ENCODE assay signal across 8 cellular contexts in the genomic region with DNA sequence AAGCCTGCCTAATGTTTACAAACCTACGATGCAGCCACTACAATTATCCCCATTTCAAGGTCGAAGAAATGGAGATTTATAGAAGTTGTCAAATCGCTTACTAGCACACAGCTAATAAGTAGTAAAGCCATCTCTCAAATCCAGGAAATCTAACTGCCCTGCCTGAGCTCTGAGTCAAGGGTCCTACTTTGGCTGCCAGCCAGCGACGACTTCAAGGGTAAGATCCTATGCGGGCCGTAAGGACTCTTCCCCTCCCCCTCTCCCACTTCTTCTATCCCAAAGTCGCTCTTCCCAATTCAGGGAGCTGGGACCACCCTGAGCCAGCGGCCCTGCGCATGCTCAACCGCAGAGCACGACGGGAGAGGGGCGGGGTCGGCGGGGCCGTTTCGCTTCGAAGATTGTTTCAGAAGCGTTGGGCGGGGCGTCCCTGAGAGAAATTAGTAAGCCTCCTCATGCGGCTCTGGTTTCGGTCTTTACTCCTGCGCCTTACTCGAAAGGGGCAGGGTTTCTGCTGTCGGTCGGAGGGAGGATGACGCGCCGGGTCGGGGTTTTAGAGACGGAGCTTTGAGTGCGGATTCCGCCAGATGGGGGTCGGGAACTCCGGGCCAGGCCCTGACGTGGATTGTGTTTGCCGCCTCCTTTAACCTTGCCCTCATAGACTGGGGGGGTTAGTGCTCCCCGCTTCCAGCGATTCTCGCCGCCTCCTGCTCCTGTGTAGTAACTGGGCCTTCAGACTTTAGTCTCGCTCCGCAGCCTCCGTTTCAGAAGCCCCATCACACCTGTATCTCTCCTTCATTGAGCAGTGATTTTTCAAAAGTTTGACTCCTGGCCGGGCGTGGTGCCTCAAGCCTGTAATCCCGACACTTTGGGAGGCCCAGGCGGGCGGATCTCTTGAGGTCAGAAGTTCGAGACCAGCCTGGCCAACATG.
DNase-seq lines count a peak whose midpoint lies in the region; ATAC-seq lines count a peak whose summit lies in the region.

ZMYM1 (plus strand) TSS at position 383 of the 928 bp plus-strand sequence. CDS start 14,603 bp downstream, outside the sequence.

- no peaks in the 10 kb centered on the region for H3K27me3 ChIP-seq in ACC112 (ENCODE audit: insufficient read depth, low read length)

- peak within 1 kb of the TSS; percentile 68 for H2AFZ ChIP-seq in ACC112 (ENCODE audit: low read length, unreplicated experiment)

- peaks cover 40% of the 10 kb centered on the region for H3K79me2 ChIP-seq in ACC112 (ENCODE audit: control insufficient read depth, insufficient read depth, low read length, unreplicated experiment)

- DNase-seq in NCI-H2171 treated with DMSO at 0.1 percent for 48 hours (lab: John Stamatoyannopoulos, UW) (peak; percentile 84), islet precursor cell (peak; percentile 97)
- DNase-seq in activated CD4-positive, CD25-positive, alpha-beta regulatory T cell (lab: John Stamatoyannopoulos, UW): peak; percentile 49 to 80 (median 70)
- peak; percentile 72 for DNase-seq in central memory CD4-positive, alpha-beta T cell
- DNase-seq in stimulated activated CD4-positive, alpha-beta T cell treated with anti-CD3 and anti-CD28 coated beads, Interleukin-12 subunit alpha, Interleukin-12 subunit beta, amount 100 ng/mL, for 4 hours: peak; percentile 87

- peak; percentile 73 for ATAC-seq in GM18861 (IDR thresholded peaks at IDR 0.05; ENCODE audit: unreplicated experiment)
- peak; percentile 92 for ATAC-seq in HG03097 (IDR thresholded peaks at IDR 0.05; ENCODE audit: low FRiP score, unreplicated experiment)

- H3K4me1 ChIP-seq in ACC112 (ENCODE audit: control insufficient read depth, insufficient read depth, low read length, unreplicated experiment): peaks cover 31% of the 10 kb centered on the region

- H3K27ac ChIP-seq in ACC112 (ENCODE audit: low read depth, low read length): peak within 1 kb of the TSS; percentile 80

- no peaks in the 10 kb centered on the region; the same call in 1 of the 2 replicates for H3K36me3 ChIP-seq in ACC112 (ENCODE audit: insufficient read depth, low read length)

- H3K4me3 ChIP-seq in ACC112 (ENCODE audit: low read depth, low read length): peak within 1 kb of the TSS; percentile 76

Comparison
In these comparisons a context has a peak if more than half of its experiments do, and no peak if none do; other contexts are left out.
1. Peak in every context shown above with its lines: DNase-seq, ATAC-seq, H3K4me3 ChIP-seq and H3K27ac ChIP-seq.